ENCODE assay signal across 7 cellular contexts in genomic region chr9:5627686-5628085, GRCh38. TPM values are rescaled to one million over a fixed set of nuclear protein-coding genes. Genes with fewer than 3 reads are reported as not detected.
DNase-seq lines count a peak whose midpoint lies in the region; ATAC-seq, FAIRE-seq and TF ChIP-seq lines count a peak whose summit lies in the region.
"Not testable (repeated sequence)": the region's sequence is repeated elsewhere in the genome, so short reads cannot be mapped to it uniquely, and the experiment has no call there.

No MANE protein-coding gene starts in this region.

- not testable (repeated sequence) for H3K27me3 ChIP-seq in OCI-LY1 (ENCODE audit: insufficient read depth, low read length); heart right ventricle; muscle layer of duodenum (ENCODE audit: low read depth, low read length); small intestine (ENCODE audit: control insufficient read depth in 2 of 2, insufficient read depth in 2 of 2, low read length in 2 of 2)

- H4K20me1 ChIP-seq in OCI-LY1 (ENCODE audit: insufficient read depth, low read length) = not testable (repeated sequence)

- TF ChIP-seq CTCF in OCI-LY1 (IDR thresholded peaks at IDR 0.05; ENCODE audit: low read length); chondrocyte (IDR thresholded peaks at IDR 0.05); heart right ventricle (IDR thresholded peaks at IDR 0.05): not testable (repeated sequence)

- H3K27ac ChIP-seq in OCI-LY1 (ENCODE audit: low read depth, low read length, poor library complexity, severe bottlenecking) = peak overlapping the region; percentile 99
- H3K27ac ChIP-seq in heart right ventricle = peak overlapping the region; percentile 94 to 100 (median 97)
- peak overlapping the region; percentile 98 for H3K27ac ChIP-seq in muscle layer of duodenum (ENCODE audit: low read length)
- H3K27ac ChIP-seq in small intestine (ENCODE audit: low read depth in 1 of 2, low read length in 1 of 2) = peak overlapping the region in 1 of 2 donors; percentile 100

- H3F3A ChIP-seq in OCI-LY1 (ENCODE audit: insufficient read depth, low read length) = peaks cover 14% of the 10 kb centered on the region

- not testable (repeated sequence) for H3K27me3 Mint-ChIP-seq in activated T-cell treated with anti-CD3 and anti-CD28 coated beads, Interleukin-2, amount 50 U/mL, for 24 hours; chondrocyte (ENCODE audit: low read depth)

- H3K9me3 ChIP-seq in OCI-LY1 (ENCODE audit: low read length); heart right ventricle; muscle layer of duodenum (ENCODE audit: control insufficient read depth in 1 of 2, low read length in 2 of 2); small intestine (ENCODE audit: control insufficient read depth, low read depth): not testable (repeated sequence)

- H3K27ac Mint-ChIP-seq in activated T-cell treated with anti-CD3 and anti-CD28 coated beads, Interleukin-2, amount 50 U/mL, for 24 hours = peak overlapping the region; percentile 97
- peak overlapping the region; percentile 99 for H3K27ac Mint-ChIP-seq in chondrocyte (ENCODE audit: unreplicated experiment)

- H3K36me3 ChIP-seq in OCI-LY1 (ENCODE audit: insufficient read depth, low read length); heart right ventricle; muscle layer of duodenum (ENCODE audit: control insufficient read depth in 1 of 2, insufficient read depth in 2 of 2, low read length in 2 of 2); small intestine (ENCODE audit: control insufficient read depth in 2 of 2, insufficient read depth in 2 of 2, low read length in 2 of 2): not testable (repeated sequence)

- H3K4me1 ChIP-seq in OCI-LY1 (ENCODE audit: insufficient read depth, low read length, severe bottlenecking) = peaks cover 70% of the 10 kb centered on the region
- peaks cover 0 to 74% (median 46%) of the 10 kb centered on the region in 9 donors for H3K4me1 ChIP-seq in heart right ventricle
- peaks cover 24 to 29% of the 10 kb centered on the region in 2 donors for H3K4me1 ChIP-seq in muscle layer of duodenum (ENCODE audit: control insufficient read depth in 1 of 2, insufficient read depth in 2 of 2, low read length in 2 of 2)
- H3K4me1 ChIP-seq in small intestine (ENCODE audit: control insufficient read depth in 2 of 2, insufficient read depth in 1 of 2, low read depth in 1 of 2, low read length in 1 of 2) = not testable (repeated sequence)

- H3K4me1 Mint-ChIP-seq in activated T-cell treated with anti-CD3 and anti-CD28 coated beads, Interleukin-2, amount 50 U/mL, for 24 hours (ENCODE audit: low read depth) = peaks cover 59% of the 10 kb centered on the region
- H3K4me1 Mint-ChIP-seq in chondrocyte (ENCODE audit: low read depth) = peaks cover 44% of the 10 kb centered on the region

- peak overlapping the region; percentile 68 for H3K4me3 ChIP-seq in OCI-LY1 (ENCODE audit: low read depth, low read length, poor library complexity, severe bottlenecking)
- peak overlapping the region; percentile 89 to 100 (median 94) for H3K4me3 ChIP-seq in heart right ventricle
- peak overlapping the region; percentile 77 to 90 for H3K4me3 ChIP-seq in muscle layer of duodenum (ENCODE audit: low read depth in 1 of 2, low read length in 2 of 2)
- peak overlapping the region; percentile 91 to 100 for H3K4me3 ChIP-seq in small intestine (ENCODE audit: low read depth in 1 of 2, low read length in 2 of 2)

- H3K79me2 ChIP-seq in OCI-LY1 (ENCODE audit: insufficient read depth, low read length) = peaks cover 65% of the 10 kb centered on the region

- FAIRE-seq in GM12892 (lab: Jason Lieb, UNC) = peak; percentile 27
- FAIRE-seq in small intestine (lab: Jason Lieb, UNC) = not testable (repeated sequence)

- intact Hi-C loops in heart right ventricle (cut with DNase I) = loop anchor here in 2 of 10 donors (5.0 to 10.0 kb wide), 2 partner anchors 207 to 640 kb away; partner anchors contain the start of genes ERMP1 (in 1 of the 2) and JAK2 (in 1 of the 2)

- not testable (repeated sequence) for H2AFZ ChIP-seq in OCI-LY1 (ENCODE audit: low read length)

- TF ChIP-seq POLR2A in GM12892 (IDR thresholded peaks at IDR 0.05; ENCODE audit: low read depth, low read length) = not testable (repeated sequence)

- H3K36me3 Mint-ChIP-seq in activated T-cell treated with anti-CD3 and anti-CD28 coated beads, Interleukin-2, amount 50 U/mL, for 24 hours (ENCODE audit: low read depth) = peaks cover 35% of the 10 kb centered on the region
- H3K36me3 Mint-ChIP-seq in chondrocyte (ENCODE audit: low read depth) = not testable (repeated sequence)

- H3K9me3 Mint-ChIP-seq in activated T-cell treated with anti-CD3 and anti-CD28 coated beads, Interleukin-2, amount 50 U/mL, for 24 hours; chondrocyte (ENCODE audit: low read depth): not testable (repeated sequence)

- peak overlapping the region; percentile 82 for H3K9ac ChIP-seq in OCI-LY1 (ENCODE audit: low read length)

- WGBS in heart right ventricle, 2 donors = 71 to 72% methylated on average over 11 of the region's 11 CpGs
- WGBS in small intestine, 3 donors = 28 to 43% (median 36%) methylated on average over 11 of the region's 11 CpGs

- H3K4me3 Mint-ChIP-seq in activated T-cell treated with anti-CD3 and anti-CD28 coated beads, Interleukin-2, amount 50 U/mL, for 24 hours = peak overlapping the region; percentile 88
- peak overlapping the region; percentile 81 for H3K4me3 Mint-ChIP-seq in chondrocyte (ENCODE audit: unreplicated experiment)

- H3K4me2 ChIP-seq in OCI-LY1 (ENCODE audit: low read length) = peak overlapping the region; percentile 90

- not testable (repeated sequence) for DNase-seq in GM12892 (ENCODE audit: insufficient read length); chondrocyte (ENCODE audit: low spot score); small intestine
- peak; percentile 42 for DNase-seq in activated T-cell treated with anti-CD3 and anti-CD28 coated beads, Interleukin-2, amount 50 U/mL, for 24 hours
- DNase-seq in heart right ventricle = peak in 1 of 2 donors; percentile 8

- ATAC-seq in heart right ventricle = not testable (repeated sequence)

- H3K9me2 ChIP-seq in OCI-LY1 (ENCODE audit: low read depth, low read length) = not testable (repeated sequence)

RNA-seq across cellular contexts. Expression of gene RIC1, which starts 1.2 kb away (rescaled TPM):
- polyA plus RNA-seq in GM12892 (2012; ENCODE audit: missing spikeins) = 16.8 TPM
- total RNA-seq in chondrocyte (34.4 to 40.7 TPM (median 39.3 TPM) in 3 replicates), heart right ventricle (10 to 100 TPM in 2 of 10 donors, 1 to 10 TPM in 8; 7.8 to 13.8 (median 8.5) TPM)
- polyA plus RNA-seq in heart right ventricle (1 to 10 TPM; 2.5 to 3.7 TPM), small intestine (1 to 10 TPM; 3.9 to 7.6 (median 6.0) TPM)
